13 cellular contexts compared by ENCODE assay signal in the genomic region with DNA sequence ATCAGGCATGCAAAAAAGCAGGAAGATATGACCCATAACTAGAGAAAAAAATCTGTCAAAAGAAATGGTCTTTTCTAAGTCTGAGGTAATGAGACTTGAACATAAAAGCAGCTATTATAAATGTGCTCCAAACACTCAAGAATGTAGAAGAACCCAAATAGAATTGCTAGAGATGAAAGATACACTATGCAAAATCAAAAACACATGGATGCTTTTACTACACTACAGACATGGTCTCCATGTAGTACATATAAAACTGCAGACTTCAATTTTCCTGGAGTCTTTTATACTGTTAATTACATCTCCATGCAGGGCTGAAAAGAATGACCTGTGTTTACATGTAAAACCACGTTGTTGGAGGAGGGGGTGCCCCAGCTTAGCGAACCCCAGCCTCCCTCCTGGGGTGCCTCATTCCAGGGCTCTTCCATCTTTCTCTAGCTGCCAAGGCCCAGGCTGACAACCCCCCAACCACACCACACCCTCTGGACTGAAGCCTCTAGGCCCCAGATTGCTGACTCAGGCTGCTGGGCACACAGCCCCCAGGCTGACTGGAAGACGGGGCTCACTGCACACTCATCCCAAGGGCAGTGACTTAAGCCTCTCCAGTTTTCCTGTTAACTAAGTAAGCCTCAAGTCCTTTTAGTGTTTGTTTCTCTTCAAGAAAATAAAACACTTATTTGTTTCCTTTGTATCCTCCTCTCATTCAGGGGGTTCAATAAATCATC. TPM values are rescaled to one million over a fixed set of nuclear protein-coding genes. Genes with fewer than 3 reads are reported as not detected.
A peak's percentile ranks its signal among the peaks of the same experiment; 100 is the strongest.
DNase-seq lines count a peak whose midpoint lies in the region; ATAC-seq and TF ChIP-seq lines count a peak whose summit lies in the region.
"Had no signal": no experiment of that assay in that cellular context is flagged by ENCODE, and none has a peak within 500 bp of the region (broad histone marks: within the 10 kb centered on the region; RNA-seq: fewer than 3 reads in every experiment).

No MANE protein-coding gene starts in this region.

- DNase-seq in EH (ENCODE audit: low read depth) = peak; percentile 80
- DNase-seq in NB4 (ENCODE audit: low read depth) = peak; percentile 15
- peak; percentile 46 to 61 for DNase-seq in cardiac fibroblast (ENCODE audit: low read depth in 2 of 2)
- peak in 1 of 2 donors; percentile 47 for DNase-seq in left lung
- DNase-seq in DMS53 (lab: John Stamatoyannopoulos, UW) = no peak
- no peak for DNase-seq in NCI-H187 treated with DMSO at 0.1 percent for 48 hours (lab: John Stamatoyannopoulos, UW)
- DNase-seq: activated CD8-positive, alpha-beta memory T cell treated with anti-CD3 and anti-CD28 coated beads, Interleukin-2, amount 50 U/mL, for 48 hours; CD4-positive, alpha-beta memory T cell; nucleus accumbens; SK-N-SH had no signal

- H3K4me3 ChIP-seq in NB4 (ENCODE audit: low read depth, low read length) (no peak overlapping the region), cardiac fibroblast (replicated peaks in 1 of 2; ENCODE audit: low read depth in 2 of 2, low read length in 2 of 2) (no peak overlapping the region), left lung (no peak overlapping the region)

- H3K27me3 ChIP-seq in left lung = no peaks in the 10 kb centered on the region

- H3K4me1 ChIP-seq in left lung = peaks cover 0 to 27% of the 10 kb centered on the region in 2 donors

- no peak overlapping the region for H3K27ac ChIP-seq in left lung

- TF ChIP-seq POLR2A in NB4 (IDR thresholded peaks at IDR 0.05; ENCODE audit: extremely low read depth, insufficient read length) = no peak

- intact Hi-C loops in left lung (cut with DNase I) = no loop called here

- no peaks in the 10 kb centered on the region for H3K9me3 ChIP-seq in left lung
- H3K9me3 ChIP-seq: SK-N-SH had no signal

- TF ChIP-seq CTCF in NB4 (IDR thresholded peaks at IDR 0.05; ENCODE audit: low read depth, low read length) (no peak), cardiac fibroblast (IDR thresholded peaks at IDR 0.05; ENCODE audit: low read depth, low read length) (no peak), left lung (IDR thresholded peaks at IDR 0.05) (no peak)

- ATAC-seq in left lung (peak; percentile 47), GM19023 (IDR thresholded peaks at IDR 0.05; ENCODE audit: unreplicated experiment) (no peak), HG02588 (IDR thresholded peaks at IDR 0.05; ENCODE audit: unreplicated experiment) (no peak)
- ATAC-seq: activated CD4-positive, CD25-positive, alpha-beta regulatory T cell treated with anti-CD3 and anti-CD28 coated beads, Interleukin-2, amount 50 U/mL, for 24 hours had no signal

- no peaks in the 10 kb centered on the region for H3K36me3 ChIP-seq in left lung

RNA-seq across cellular contexts. Expression of a gene that starts 25.9 kb away (rescaled TPM):
- total RNA-seq in left lung = 10 to 100 TPM; 38.5 to 39.4 TPM

Comparison
In these comparisons a context has a peak if more than half of its experiments do, and no peak if none do; other contexts are left out.
1. DNase-seq: peak in EH (single experiment), NB4 (single experiment) and cardiac fibroblast (2 of 2); none in DMS53 (single experiment) and NCI-H187 treated with DMSO at 0.1 percent for 48 hours (single experiment).